Comparison of ENCODE assay signal across 23 cellular contexts in genomic region chr7:111765936-111766643, GRCh38.
DNase-seq lines count a peak whose midpoint lies in the region; ATAC-seq, FAIRE-seq and TF ChIP-seq lines count a peak whose summit lies in the region.
"Had no signal": no experiment of that assay in that cellular context is flagged by ENCODE, and none has a peak within 500 bp of the region (broad histone marks: within the 10 kb centered on the region; RNA-seq: fewer than 3 reads in every experiment).

No MANE protein-coding gene starts in this region.

- in situ Hi-C loops in astrocyte of the spinal cord (cut with HindIII; ENCODE audit: low sequenced_read_pairs) = loop anchor here (25.0 kb wide), 1 partner anchor 646 kb away; no protein-coding TSS in a partner anchor
- in situ Hi-C loops in G401 (cut with HindIII; ENCODE audit: low sequenced_read_pairs) = no loop called here

- H3K4me3 ChIP-seq in astrocyte of the spinal cord (ENCODE audit: low read depth, low read length) (no peak overlapping the region), fibroblast of mammary gland (ENCODE audit: control insufficient read depth, low read depth, low read length) (no peak overlapping the region), prostate gland (no peak overlapping the region)
- H3K4me3 ChIP-seq: body of pancreas, GM23338, ovary, sigmoid colon had no signal

- DNase-seq in NCI-H2029 treated with DMSO at 0.1 percent for 48 hours (lab: John Stamatoyannopoulos, UW) = peak; percentile 31
- DNase-seq in astrocyte of the spinal cord (ENCODE audit: low read depth, low spot score) = peak; percentile 76
- DNase-seq in fibroblast of mammary gland (ENCODE audit: low read depth) = peak; percentile 41
- DNase-seq in prostate gland (ENCODE audit: low spot score) = peak; percentile 53
- no peak for DNase-seq in G401 (ENCODE audit: low spot score)
- DNase-seq in GM12891 (ENCODE audit: insufficient read length, low spot score) = no peak
- DNase-seq: activated CD4-positive, CD25-positive, alpha-beta regulatory T cell treated with anti-CD3 and anti-CD28 coated beads, Interleukin-2, amount 50 U/mL, for 72 hours; activated CD8-positive, alpha-beta memory T cell treated with anti-CD3 and anti-CD28 coated beads for 24 hours; body of pancreas; DMS79 treated with DMSO at 0.1 percent for 48 hours; erythroblast; Karpas-422; NCI-H1417; NCI-H2227 treated with DMSO at 0.1 percent for 48 hours; ovary; sigmoid colon; stimulated activated CD4-positive, alpha-beta T cell treated with anti-CD3 and anti-CD28 coated beads, Interleukin-1b, Interleukin-23, amount 100 ng/mL, for 48 hours; stimulated activated naive CD8-positive, alpha-beta T cell treated with anti-CD3 and anti-CD28 coated beads, Interleukin-15, Interleukin-2, amounts not matched to agents 100 U/mL and 50 U/mL, for 24 hours; T1000 had no signal

- intact Hi-C loops in prostate gland (cut with DNase I) = loop anchor here (5.0 kb wide), 1 partner anchor 646 kb away; no protein-coding TSS in a partner anchor

- WGBS in prostate gland = 8% methylated on average over 5 of the region's 5 CpGs

- no peak for TF ChIP-seq CTCF in astrocyte of the spinal cord (IDR thresholded peaks at IDR 0.05; ENCODE audit: low read depth, low read length)
- TF ChIP-seq CTCF in fibroblast of mammary gland (conservative IDR thresholded peaks at IDR 0.05; ENCODE audit: control insufficient read depth, insufficient read depth, low read depth, low read length) = no peak
- TF ChIP-seq CTCF in prostate gland (IDR thresholded peaks at IDR 0.05) = no peak

- H3K27me3 ChIP-seq in prostate gland (replicated peaks; ENCODE audit: insufficient read depth) = no peaks in the 10 kb centered on the region
- H3K27me3 ChIP-seq: body of pancreas, ovary, sigmoid colon had no signal

- H3K4me1 ChIP-seq in prostate gland (replicated peaks) = no peaks in the 10 kb centered on the region
- H3K4me1 ChIP-seq: body of pancreas had no signal

- FAIRE-seq in GM12891 (lab: Jason Lieb, UNC) = no peak

- no peaks in the 10 kb centered on the region for H3K36me3 ChIP-seq in prostate gland
- H3K36me3 ChIP-seq: ovary had no signal

- ATAC-seq in GM21737 (IDR thresholded peaks at IDR 0.05; ENCODE audit: unreplicated experiment) (no peak), GM19328 (IDR thresholded peaks at IDR 0.05; ENCODE audit: unreplicated experiment) (no peak)
- ATAC-seq: activated naive CD4-positive, alpha-beta T cell treated with anti-CD3 and anti-CD28 coated beads, Interleukin-2, amount 50 U/mL, for 72 hours; body of pancreas; GM23338; stimulated activated naive CD8-positive, alpha-beta T cell treated with anti-CD3 and anti-CD28 coated beads, Interleukin-15, Interleukin-2, amounts not matched to agents 100 U/mL and 50 U/mL, for 24 hours had no signal

- H3K27ac ChIP-seq in prostate gland = peak overlapping the region; percentile 38 to 61
- H3K27ac ChIP-seq: body of pancreas, sigmoid colon had no signal

- no peak for TF ChIP-seq POLR2A in prostate gland (IDR thresholded peaks at IDR 0.05)
- no peak for TF ChIP-seq POLR2A in GM12891 (IDR thresholded peaks at IDR 0.05; ENCODE audit: low read depth, low read length)

- no peaks in the 10 kb centered on the region for H3K9me3 ChIP-seq in prostate gland
- H3K9me3 ChIP-seq: body of pancreas, ovary, sigmoid colon had no signal

TF ChIP-seq in GM12891, 5 proteins besides CTCF, POLR2A, EP300 and RAD21:
- no peak for TF ChIP-seq SPI1 (IDR thresholded peaks at IDR 0.05; ENCODE audit: low read depth, low read length)
- no peak for TF ChIP-seq POLR2AphosphoS5 (IDR thresholded peaks at IDR 0.05; ENCODE audit: low read depth, low read length)
- no peak for TF ChIP-seq POU2F2 (IDR thresholded peaks at IDR 0.05; ENCODE audit: low read depth, low read length)
- no peak for TF ChIP-seq TAF1 (IDR thresholded peaks at IDR 0.05; ENCODE audit: low read depth, low read length)
- no peak for TF ChIP-seq PAX5 (IDR thresholded peaks at IDR 0.05; ENCODE audit: insufficient read depth, low read length, severe bottlenecking)
TF ChIP-seq in GM12891: peak in this region for 0.

Comparison
In these comparisons a context has a peak if more than half of its experiments do, and no peak if none do; other contexts are left out.
1. DNase-seq: peak in NCI-H2029 treated with DMSO at 0.1 percent for 48 hours (single experiment), astrocyte of the spinal cord (single experiment), fibroblast of mammary gland (single experiment) and prostate gland (single experiment); none in G401 (single experiment) and GM12891 (single experiment).